In genomic region chr3:131393868-131394267, GRCh38 we compare ENCODE assay signal across 23 cellular contexts.
"Had no signal": no experiment of that assay in that cellular context is flagged by ENCODE, and none has a peak within 500 bp of the region (broad histone marks: within the 10 kb centered on the region; RNA-seq: fewer than 3 reads in every experiment).

No MANE protein-coding gene starts in this region.

- H3K27ac Mint-ChIP-seq: activated B cell treated with CpG ODN at 0.5 μM for 24 hours; activated CD4-positive, alpha-beta T cell treated with anti-CD3 and anti-CD28 coated beads for 36 hours; activated naive CD8-positive, alpha-beta T cell; activated T-helper 2 cell treated with anti-CD3 and anti-CD28 coated beads, Interferon-gamma antibody, Interleukin-2, Interleukin-4, amounts not matched to agents 10 μg/mL and 5 μg/mL and 100 μg/mL, durations not matched to agents 14 hours and 24 hours and 36 hours; memory B cell; nephron progenitor cell; type B pancreatic cell had no signal

- H3K36me3 ChIP-seq: gastroesophageal sphincter, sigmoid colon, thoracic aorta, vagina had no signal

- H3K27ac ChIP-seq: coronary artery, epithelial cell of prostate, gastroesophageal sphincter, parathyroid adenoma, sigmoid colon, thoracic aorta, vagina had no signal

- H3K27me3 ChIP-seq: gastroesophageal sphincter, sigmoid colon, vagina had no signal

- ATAC-seq: activated CD4-positive, alpha-beta T cell treated with anti-CD3 and anti-CD28 coated beads for 36 hours; activated T-cell treated with anti-CD3 and anti-CD28 coated beads, Interleukin-2, amount 50 U/mL, for 4 hours; gastroesophageal sphincter had no signal

- H2AFZ ChIP-seq: parathyroid adenoma had no signal

- H3K9me3 ChIP-seq: gastroesophageal sphincter, sigmoid colon, thoracic aorta, vagina had no signal

- DNase-seq: activated B cell treated with CpG ODN at 0.5 μM for 24 hours; activated CD4-positive, alpha-beta T cell treated with anti-CD3 and anti-CD28 coated beads for 36 hours; activated CD4-positive, alpha-beta T cell treated with anti-CD3 and anti-CD28 coated beads, Interleukin-2, amount 50 U/mL, for 48 hours; activated CD8-positive, alpha-beta memory T cell treated with anti-CD3 and anti-CD28 coated beads, Interleukin-2, amount 50 U/mL, for 48 hours; activated naive CD4-positive, alpha-beta T cell; activated T-cell treated with anti-CD3 and anti-CD28 coated beads, Interleukin-2, amount 50 U/mL, for 4 hours; cerebellar nuclear complex; head of caudate nucleus; nephron progenitor cell; sigmoid colon; stimulated activated CD4-positive, alpha-beta T cell treated with anti-CD3 and anti-CD28 coated beads, Interleukin-2, amount 100 ng/mL, for 48 hours; stimulated activated CD8-positive, alpha-beta memory T cell treated with anti-CD3 and anti-CD28 coated beads, Interleukin-4, amount 100 ng/mL, for 48 hours; stimulated activated naive CD4-positive, alpha-beta T cell had no signal

- H3K9me3 Mint-ChIP-seq: activated B cell treated with CpG ODN at 0.5 μM for 24 hours; activated T-cell treated with anti-CD3 and anti-CD28 coated beads, Interleukin-2, amount 50 U/mL, for 4 hours; activated T-helper 2 cell treated with anti-CD3 and anti-CD28 coated beads, Interferon-gamma antibody, Interleukin-2, Interleukin-4, amounts not matched to agents 10 μg/mL and 5 μg/mL and 100 μg/mL, durations not matched to agents 14 hours and 24 hours and 36 hours; memory B cell; nephron progenitor cell had no signal

- H3K79me2 ChIP-seq: parathyroid adenoma had no signal

- H3K36me3 Mint-ChIP-seq: activated naive CD8-positive, alpha-beta T cell; memory B cell; type B pancreatic cell had no signal

- H3K4me1 ChIP-seq: gastroesophageal sphincter, parathyroid adenoma, sigmoid colon, vagina had no signal

- H3K4me3 Mint-ChIP-seq: activated B cell treated with CpG ODN at 0.5 μM for 24 hours; activated CD4-positive, alpha-beta T cell treated with anti-CD3 and anti-CD28 coated beads for 36 hours; activated naive CD8-positive, alpha-beta T cell; activated T-cell treated with anti-CD3 and anti-CD28 coated beads, Interleukin-2, amount 50 U/mL, for 4 hours; memory B cell; nephron progenitor cell; type B pancreatic cell had no signal

- H3K9ac ChIP-seq: parathyroid adenoma had no signal

- H3K4me3 ChIP-seq: coronary artery, gastroesophageal sphincter, sigmoid colon, thoracic aorta, vagina had no signal

- H3K27me3 Mint-ChIP-seq: activated naive CD8-positive, alpha-beta T cell; type B pancreatic cell had no signal

- H3K4me1 Mint-ChIP-seq: activated B cell treated with CpG ODN at 0.5 μM for 24 hours; activated CD4-positive, alpha-beta T cell treated with anti-CD3 and anti-CD28 coated beads for 36 hours; memory B cell; nephron progenitor cell had no signal
